8 cellular contexts compared by ENCODE assay signal in the genomic region with DNA sequence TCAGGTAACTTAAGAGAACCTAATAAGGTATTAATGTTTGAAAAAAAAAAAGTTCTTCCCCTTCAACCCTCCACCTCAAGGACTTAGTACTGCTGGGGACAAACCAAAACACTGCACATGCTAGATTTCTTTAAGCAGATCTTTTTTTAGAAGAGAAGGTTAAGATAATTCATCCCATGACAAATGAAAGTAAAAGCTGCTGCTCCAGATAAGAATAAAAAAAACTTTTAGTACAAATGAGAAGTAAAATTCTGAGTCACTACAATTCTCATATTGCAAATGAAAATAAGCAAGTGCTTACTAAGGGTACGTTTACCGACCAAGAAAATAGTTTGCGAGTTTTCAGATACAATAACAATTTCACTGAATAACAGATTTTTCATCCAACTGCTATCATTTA. TPM values are rescaled to one million over a fixed set of nuclear protein-coding genes. Genes with fewer than 3 reads are reported as not detected.
DNase-seq lines count a peak whose midpoint lies in the region; ATAC-seq and TF ChIP-seq lines count a peak whose summit lies in the region.

No MANE protein-coding gene starts in this region.

- H3K79me2 ChIP-seq in PC-3 (ENCODE audit: low read length) = peaks cover 82% of the 10 kb centered on the region

- H3K27ac ChIP-seq in PC-3 (ENCODE audit: low read length) = no peak overlapping the region

- intact Hi-C loops in PC-3 (cut with micrococcal nuclease) = no loop called here

- no peak overlapping the region for H2AFZ ChIP-seq in PC-3 (ENCODE audit: low read length)

- H3K4me1 Mint-ChIP-seq in HFFc6 (ENCODE audit: low read depth) = peaks cover 37% of the 10 kb centered on the region
- peaks cover 24% of the 10 kb centered on the region for H3K4me1 Mint-ChIP-seq in nephron

- H3K36me3 ChIP-seq in PC-3 (ENCODE audit: low read depth, low read length) = no peaks in the 10 kb centered on the region

- ATAC-seq in GM18867 (IDR thresholded peaks at IDR 0.05; ENCODE audit: unreplicated experiment) (peak; percentile 82), PC-3 (peak; percentile 37)

- H3K27me3 ChIP-seq in PC-3 (ENCODE audit: low read length) = no peaks in the 10 kb centered on the region

- H3K36me3 Mint-ChIP-seq in HFFc6 (ENCODE audit: low read depth) (peaks cover 11% of the 10 kb centered on the region), nephron (ENCODE audit: low read depth) (peaks cover 30% of the 10 kb centered on the region)

- H3K4me3 Mint-ChIP-seq in HFFc6 (peak overlapping the region; percentile 67), nephron (no peak overlapping the region)

- no peak overlapping the region for H3K4me3 ChIP-seq in PC-3 (ENCODE audit: low read length)

- H3K4me2 ChIP-seq in PC-3 (ENCODE audit: low read length) = peak overlapping the region; percentile 9; the same call in 1 of the 2 replicates

- no peaks in the 10 kb centered on the region for H3K9me2 ChIP-seq in PC-3 (replicated peaks; ENCODE audit: low read length)

- no peaks in the 10 kb centered on the region for H3K9me3 ChIP-seq in PC-3 (ENCODE audit: low read length)

- H3K27me3 Mint-ChIP-seq in HFFc6 (ENCODE audit: insufficient read depth) = no peaks in the 10 kb centered on the region
- no peaks in the 10 kb centered on the region for H3K27me3 Mint-ChIP-seq in nephron (ENCODE audit: low read depth)

- H3K4me1 ChIP-seq in PC-3 (ENCODE audit: insufficient read depth, low read length) = peaks cover 17% of the 10 kb centered on the region; the same call in 1 of the 2 replicates

- H3K9me3 Mint-ChIP-seq in HFFc6 = peaks cover 1% of the 10 kb centered on the region; the same call in 1 of the 2 replicates
- peaks cover 11% of the 10 kb centered on the region for H3K9me3 Mint-ChIP-seq in nephron

- H3K27ac Mint-ChIP-seq in HFFc6 (peak overlapping the region; percentile 67), nephron (peak overlapping the region; percentile 56 to 91 (median 74))

- no peak for TF ChIP-seq CTCF in HFFc6 (IDR thresholded peaks at IDR 0.05)
- no peak for TF ChIP-seq CTCF in PC-3 (conservative IDR thresholded peaks at IDR 0.05; ENCODE audit: low read depth, low read length)
- no peak for TF ChIP-seq CTCF in nephron (IDR thresholded peaks at IDR 0.05; ENCODE audit: unreplicated experiment in 3 of 3)

- BruUV-seq in PC-3 (replicated peaks; lab: Mats Ljungman, UMichigan) = no TSS peak

- POLR2A ChIA-PET in PC-3 (lab: Charles Lee; ENCODE audit: unreplicated experiment) = no interaction called here

- no peak overlapping the region for H3K9ac ChIP-seq in PC-3 (ENCODE audit: low read length)

- DNase-seq in HFFc6 = peak; percentile 47
- peak; percentile 18 for DNase-seq in PC-3
- no peak for DNase-seq in NCI-H526 (lab: John Stamatoyannopoulos, UW)
- DNase-seq in stimulated activated CD4-positive, alpha-beta T cell treated with anti-CD3 and anti-CD28 coated beads, Interleukin-2, amount 100 ng/mL, for 24 hours = no peak
- no peak for DNase-seq in 8988T
- no peak for DNase-seq in COLO829 (ENCODE audit: low spot score)

- CTCF ChIA-PET in PC-3 (lab: Charles Lee) = interaction anchor here (0.7 kb wide), 1 partner anchor 148 kb away, joined by 4 read pairs; no protein-coding TSS in a partner anchor

- no peaks in the 10 kb centered on the region for H3F3A ChIP-seq in PC-3 (ENCODE audit: low read length, unreplicated experiment)

- H4K20me1 ChIP-seq in PC-3 (ENCODE audit: low read length) = 0 out of 2 replicates have a peak, but pooled peaks cover 5% of the 10 kb centered on the region

RNA-seq across cellular contexts. Expression of gene STAM2, which starts 8.9 kb away (rescaled TPM):
- 10 to 100 TPM; 33.4 to 40.3 (median 38.5) TPM for total RNA-seq in HFFc6 (2021; fragmentation: NEBNext Ultra II Directional; extraction: Animal tissue kit (Norgen Biotek cat#: 25700))
- total RNA-seq in PC-3 (2014; rRNA removed) = 18.0 and 21.0 TPM in 2 replicates

Comparison
In these comparisons a context has a peak if more than half of its experiments do, and no peak if none do; other contexts are left out.
1. DNase-seq: peak in HFFc6 (single experiment) and PC-3 (single experiment); none in NCI-H526 (0 of 2), stimulated activated CD4-positive, alpha-beta T cell treated with anti-CD3 and anti-CD28 coated beads, Interleukin-2, amount 100 ng/mL, for 24 hours (0 of 2), 8988T (single experiment) and COLO829 (single experiment).